In the genomic region with DNA sequence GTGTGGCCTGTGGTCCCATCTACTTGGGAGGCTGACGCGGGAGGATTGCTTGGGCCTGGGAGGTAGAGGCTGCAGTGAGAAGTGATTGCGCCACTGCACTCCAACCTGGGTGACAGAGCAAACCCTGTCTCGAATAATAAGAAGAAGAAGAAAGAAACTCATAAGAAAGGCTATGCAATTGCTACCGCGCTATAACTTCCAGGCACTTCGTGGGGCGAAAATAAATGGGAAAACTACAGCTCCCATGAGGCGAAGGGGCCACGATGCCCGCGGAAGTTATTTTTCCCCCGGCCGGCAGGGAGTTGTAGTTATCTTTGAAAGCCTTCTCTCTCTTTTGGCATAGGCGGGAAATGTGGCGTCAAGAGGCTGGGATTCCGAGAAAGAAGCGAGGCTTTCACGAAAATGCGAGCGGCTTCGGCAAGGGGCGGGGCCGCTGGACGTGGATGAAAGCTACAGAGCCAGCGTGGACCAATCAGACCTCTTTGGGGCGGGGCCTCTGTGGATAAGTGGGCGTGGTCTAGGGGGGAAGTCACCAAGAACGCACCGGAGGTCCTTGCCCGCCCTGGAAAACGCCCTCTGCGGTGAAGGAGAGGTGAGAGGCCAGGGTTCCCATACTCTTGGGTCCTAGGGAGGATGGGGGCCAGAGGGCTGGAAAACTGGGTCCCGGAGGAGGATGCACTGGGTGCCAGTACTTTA, we compare ENCODE assay signal across 8 cellular contexts. TPM values are rescaled to one million over a fixed set of nuclear protein-coding genes. Genes with fewer than 3 reads are reported as not detected.
DNase-seq lines count a peak whose midpoint lies in the region; ATAC-seq, FAIRE-seq and TF ChIP-seq lines count a peak whose summit lies in the region.

NUCB1 (plus strand) TSS at position 532 of the 696 bp plus-strand sequence. CDS start 485 bp downstream, outside the sequence.

- peaks cover 22% of the 10 kb centered on the region for H3K4me1 ChIP-seq in body of pancreas

- TF ChIP-seq POLR2A in body of pancreas (IDR thresholded peaks at IDR 0.05) = peak in 2 of 3 donors; percentile 65 to 67

- intact Hi-C loops in body of pancreas (cut with DNase I) (no loop called here), sciatic nerve (cut with DNase I) (loop anchor here (10.0 kb wide), 1 partner anchor 55 kb away; the partner anchor contains the start of gene BAX)

- TF ChIP-seq CTCF in body of pancreas (IDR thresholded peaks at IDR 0.05) = peak in 5 of 7 experiments; percentile 5 to 53 (median 42)

- no peaks in the 10 kb centered on the region for H3K27me3 ChIP-seq in body of pancreas

- peak; percentile 98 for FAIRE-seq in TTC549 (lab: Jason Lieb, UNC)

- 7 to 9% methylated on average over 27 to 34 of the region's 34 CpGs for WGBS in body of pancreas, 2 donors

- H3K9me3 ChIP-seq in body of pancreas = no peaks in the 10 kb centered on the region

- peaks cover 0 to 6% of the 10 kb centered on the region in 2 donors for H3K36me3 ChIP-seq in body of pancreas (replicated peaks in 1 of 2; ENCODE audit: insufficient read depth in 1 of 2, low read depth in 2 of 2)

- ATAC-seq in GM18502 (IDR thresholded peaks at IDR 0.05; ENCODE audit: poor library complexity, unreplicated experiment) (peak; percentile 90), HG03039 (IDR thresholded peaks at IDR 0.05; ENCODE audit: unreplicated experiment) (peak; percentile 61), body of pancreas (peak; percentile 98), sciatic nerve (peak; percentile 97), GM18519 (IDR thresholded peaks at IDR 0.05; ENCODE audit: low FRiP score, unreplicated experiment) (no peak)

- H3K4me3 ChIP-seq in body of pancreas = peak within 1 kb of the TSS; percentile 31 to 71

- peak within 1 kb of the TSS; percentile 42 to 83 (median 64) for H3K27ac ChIP-seq in body of pancreas

- peak; percentile 94 for DNase-seq in NCI-H2107 treated with DMSO at 0.1 percent for 48 hours (lab: John Stamatoyannopoulos, UW; ENCODE audit: unreplicated experiment)
- DNase-seq in body of pancreas = peak; percentile 98 to 99 (median 99)
- peak; percentile 94 for DNase-seq in iPS DF 19.7 (ENCODE audit: low read depth, low spot score)
- DNase-seq in sciatic nerve (ENCODE audit: low spot score) = peak; percentile 100

RNA-seq across cellular contexts. Expression of gene NUCB1, which starts in this region (rescaled TPM):
- 100 to 1,000 TPM; 129 to 170 TPM for total RNA-seq in body of pancreas
- 262 TPM for total RNA-seq in sciatic nerve
